In the genomic region with DNA sequence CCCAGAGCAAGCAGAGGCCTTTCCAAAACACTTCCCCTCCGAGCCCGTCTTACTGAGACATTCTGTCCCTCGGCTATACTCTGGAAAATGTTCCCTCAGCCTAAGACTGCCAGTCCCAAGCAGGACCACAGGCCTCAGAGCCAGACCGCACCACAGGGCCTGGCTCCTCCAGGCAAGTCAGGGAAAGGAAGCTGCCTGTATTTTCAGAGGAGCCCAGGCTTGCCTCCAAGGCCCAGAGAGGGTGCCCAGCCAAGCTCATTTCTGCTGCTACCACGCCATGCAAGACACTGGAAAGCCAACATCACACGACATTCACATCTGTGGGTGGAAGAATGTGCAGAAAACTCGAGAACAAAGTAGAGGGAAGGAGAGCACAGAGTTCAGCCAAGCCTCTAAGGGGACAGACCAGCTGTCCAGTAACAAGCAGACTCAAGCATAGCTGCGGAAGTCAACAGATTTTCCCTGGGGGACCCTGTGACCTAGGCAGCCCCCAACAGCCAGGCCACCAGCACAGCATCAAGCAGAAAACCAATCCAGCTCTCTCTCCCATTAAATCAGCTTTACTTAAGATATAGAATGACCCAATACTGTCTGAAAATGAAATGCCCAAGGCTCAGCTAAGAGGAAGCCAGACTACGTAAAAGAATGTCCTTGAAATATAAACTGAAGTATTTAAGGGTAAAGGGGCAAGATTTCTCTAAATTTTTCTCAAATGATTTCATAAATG, we compare ENCODE assay signal across 11 cellular contexts.
A peak's percentile ranks its signal among the peaks of the same experiment; 100 is the strongest.
DNase-seq lines count a peak whose midpoint lies in the region; TF ChIP-seq lines count a peak whose summit lies in the region.
"Had no signal": no experiment of that assay in that cellular context is flagged by ENCODE, and none has a peak within 500 bp of the region (broad histone marks: within the 10 kb centered on the region; RNA-seq: fewer than 3 reads in every experiment).

No MANE protein-coding gene starts in this region.

- no peak overlapping the region for H3K9ac ChIP-seq in mesendoderm (ENCODE audit: low read length)
- H3K9ac ChIP-seq in H9 (ENCODE audit: extremely low read depth, insufficient read length, low read length): no peak overlapping the region

- H2BK15ac ChIP-seq in mesendoderm (replicated peaks; ENCODE audit: low read depth) (no peak overlapping the region), H9 (ENCODE audit: low read depth, low read length) (no peak overlapping the region)

- no peak for TF ChIP-seq CTCF in esophagus muscularis mucosa (IDR thresholded peaks at IDR 0.05)
- TF ChIP-seq CTCF in stomach (IDR thresholded peaks at IDR 0.05): no peak
- TF ChIP-seq CTCF in H9 (conservative IDR thresholded peaks at IDR 0.05): no peak

- no peak for TF ChIP-seq POLR2A in esophagus muscularis mucosa (IDR thresholded peaks at IDR 0.05; ENCODE audit: low read depth)
- no peak for TF ChIP-seq POLR2A in stomach (IDR thresholded peaks at IDR 0.05)

- H4K5ac ChIP-seq in mesendoderm (ENCODE audit: low read length) (no peak overlapping the region), H9 (ENCODE audit: insufficient read length, low read depth, low read length) (no peak overlapping the region)

- H3K27me3 Mint-ChIP-seq in H9 (ENCODE audit: low read depth): peaks cover 28% of the 10 kb centered on the region

- no peaks in the 10 kb centered on the region for H3K79me1 ChIP-seq in mesendoderm (ENCODE audit: low read length)
- no peaks in the 10 kb centered on the region for H3K79me1 ChIP-seq in H9 (ENCODE audit: insufficient read depth, low read depth, low read length, poor library complexity, severe bottlenecking)

- H3K27ac ChIP-seq in esophagus muscularis mucosa (replicated peaks in 1 of 4) (peak overlapping the region; percentile 81 to 90 (median 85)), mesendoderm (ENCODE audit: low read depth, low read length) (no peak overlapping the region), stomach (peak overlapping the region; percentile 2 to 87 (median 80)), H9 (ENCODE audit: insufficient read length, low read depth, low read length) (no peak overlapping the region)
- H3K27ac ChIP-seq: SJCRH30 had no signal

- no peaks in the 10 kb centered on the region for H3K79me2 ChIP-seq in mesendoderm (ENCODE audit: control insufficient read depth, insufficient read depth, low read length)
- no peaks in the 10 kb centered on the region for H3K79me2 ChIP-seq in H9 (ENCODE audit: insufficient read depth, low read length)

- DNase-seq in H7 (peak; percentile 28), esophagus muscularis mucosa (ENCODE audit: extremely low spot score) (no peak), mesendoderm (no peak), stomach (no peak), SKM-1 (lab: John Stamatoyannopoulos, UW; ENCODE audit: unreplicated experiment) (no peak), activated T-cell treated with anti-CD3 and anti-CD28 coated beads for 4 hours (no peak), H9 (no peak)
- no peak for DNase-seq in activated effector memory CD4-positive, alpha-beta T cell treated with Interleukin-2 at 50 U/mL for 16 hours
- DNase-seq: CD8-positive, alpha-beta T cell; NCI-H226; SJCRH30 had no signal

- H2AFZ ChIP-seq in H9 (ENCODE audit: low read length): no peak overlapping the region

- H3K23me2 ChIP-seq in H9 (ENCODE audit: insufficient read length, low read depth, low read length, poor library complexity, severe bottlenecking): no peaks in the 10 kb centered on the region

- peaks cover 4 to 21% (median 8%) of the 10 kb centered on the region in 3 experiments; a peak in 6 of 7 replicates for H3K36me3 Mint-ChIP-seq in H9 (ENCODE audit: insufficient read depth in 1 of 3, low read depth in 3 of 3)

- peaks cover 8 to 9% of the 10 kb centered on the region in 2 experiments; a peak in 4 of 5 replicates for H3K9me3 Mint-ChIP-seq in H9
- H3K9me3 Mint-ChIP-seq: CD8-positive, alpha-beta T cell had no signal

- H3K4me3 ChIP-seq in H7 (ENCODE audit: insufficient read depth, low read depth, low read length) (no peak overlapping the region), esophagus muscularis mucosa (peak overlapping the region in 2 of 4 donors; percentile 52 to 68), mesendoderm (ENCODE audit: low read length) (no peak overlapping the region), stomach (no peak overlapping the region)
- H3K4me3 ChIP-seq: SJCRH30 had no signal

- H3K27ac Mint-ChIP-seq in H9: peak overlapping the region in 1 of 3 experiments; percentile 7; a peak in 2 of 7 replicates
- H3K27ac Mint-ChIP-seq: CD8-positive, alpha-beta T cell had no signal

- no peak overlapping the region for H2BK12ac ChIP-seq in H9 (ENCODE audit: insufficient read length, low read depth, low read length)

- TF ChIP-seq EP300 in esophagus muscularis mucosa (IDR thresholded peaks at IDR 0.05) (no peak), stomach (IDR thresholded peaks at IDR 0.05) (no peak)

- no peak overlapping the region for H4K8ac ChIP-seq in mesendoderm (ENCODE audit: low read depth, low read length)
- no peak overlapping the region for H4K8ac ChIP-seq in H9 (replicated peaks; ENCODE audit: insufficient read length, low read depth, low read length)

- no peak overlapping the region for H4K91ac ChIP-seq in H9 (ENCODE audit: insufficient read length, low read depth, low read length)

- peaks cover 53 to 58% of the 10 kb centered on the region in 2 experiments for H3K4me1 Mint-ChIP-seq in H9

- H3K56ac ChIP-seq in mesendoderm (ENCODE audit: low read length): peak overlapping the region; percentile 5
- H3K56ac ChIP-seq in H9 (ENCODE audit: insufficient read length, low read depth, low read length): no peak overlapping the region

- H3K4me2 ChIP-seq in mesendoderm (ENCODE audit: low read length): no peak overlapping the region
- no peak overlapping the region for H3K4me2 ChIP-seq in H9 (ENCODE audit: insufficient read depth, insufficient read length, low read length)

- WGBS in esophagus muscularis mucosa: 55% methylated on average over 9 of the region's 9 CpGs
- WGBS in mesendoderm (ENCODE audit: extremely low coverage, insufficient coverage, low lambda C conversion rate): no CpG with 5 or more reads among the region's 9 CpGs
- 62 to 84% (median 76%) methylated on average over 9 of the region's 9 CpGs for WGBS in stomach, 5 donors
- WGBS in H9 (ENCODE audit: extremely low coverage, insufficient read length, low lambda C conversion rate): no CpG with 5 or more reads among the region's 9 CpGs

- H2BK5ac ChIP-seq in mesendoderm (ENCODE audit: low read length) (no peak overlapping the region), H9 (ENCODE audit: insufficient read length, low read length) (no peak overlapping the region)

- H3K4me1 ChIP-seq in esophagus muscularis mucosa (peaks cover 37 to 69% (median 60%) of the 10 kb centered on the region in 4 donors), mesendoderm (ENCODE audit: control insufficient read depth, low read depth, low read length) (peaks cover 2% of the 10 kb centered on the region), stomach (peaks cover 21 to 59% (median 32%) of the 10 kb centered on the region in 4 donors), H9 (ENCODE audit: insufficient read depth, low read length) (peaks cover 4% of the 10 kb centered on the region; the same call in 1 of the 2 replicates)

- H3K23ac ChIP-seq in mesendoderm (ENCODE audit: low read length) (no peak overlapping the region), H9 (ENCODE audit: insufficient read length, low read depth, low read length) (no peak overlapping the region)

- intact Hi-C loops in esophagus muscularis mucosa (cut with DNase I): loop anchor here (10.0 kb wide), 1 partner anchor 78 kb away; no protein-coding TSS in a partner anchor
- intact Hi-C loops in stomach (cut with DNase I; ENCODE audit: low total_unique reads): no loop called here

- H2BK120ac ChIP-seq in mesendoderm (ENCODE audit: low read depth, low read length) (no peak overlapping the region), H9 (ENCODE audit: low read depth, low read length, poor library complexity, severe bottlenecking) (no peak overlapping the region)

- no peak overlapping the region for H3K18ac ChIP-seq in mesendoderm (ENCODE audit: low read length)
- no peak overlapping the region for H3K18ac ChIP-seq in H9 (ENCODE audit: insufficient read length, low read depth, low read length)

- H3K36me3 ChIP-seq in H7 (replicated peaks; ENCODE audit: control insufficient read depth, insufficient read depth, low read length) (no peaks in the 10 kb centered on the region), esophagus muscularis mucosa (no peaks in the 10 kb centered on the region), mesendoderm (ENCODE audit: control insufficient read depth, insufficient read depth, low read length) (no peaks in the 10 kb centered on the region), stomach (no peaks in the 10 kb centered on the region)
- H3K36me3 ChIP-seq: SJCRH30 had no signal

- H3K9me3 ChIP-seq in esophagus muscularis mucosa (no peaks in the 10 kb centered on the region), stomach (no peaks in the 10 kb centered on the region), H9 (ENCODE audit: control insufficient read depth, low read depth, low read length) (no peaks in the 10 kb centered on the region)
- H3K9me3 ChIP-seq: SJCRH30 had no signal

- no peak overlapping the region for H3T11ph ChIP-seq in H9 (ENCODE audit: low read length)

- H3K27me3 ChIP-seq in H7 (ENCODE audit: control insufficient read depth, insufficient read depth, low read length): peaks cover 8% of the 10 kb centered on the region
- H3K27me3 ChIP-seq in esophagus muscularis mucosa: no peaks in the 10 kb centered on the region
- H3K27me3 ChIP-seq in mesendoderm (ENCODE audit: insufficient read depth, low read length, poor library complexity): no peaks in the 10 kb centered on the region
- H3K27me3 ChIP-seq in stomach: no peaks in the 10 kb centered on the region
- H3K27me3 ChIP-seq in H9 (ENCODE audit: insufficient read depth, low read length): no peaks in the 10 kb centered on the region; the same call in 1 of the 2 replicates
- H3K27me3 ChIP-seq: SJCRH30 had no signal

- H4K20me1 ChIP-seq in H9 (ENCODE audit: control insufficient read depth, insufficient read depth, insufficient read length): no peaks in the 10 kb centered on the region

- H2AK5ac ChIP-seq in mesendoderm (ENCODE audit: low read length): no peak overlapping the region
- no peak overlapping the region for H2AK5ac ChIP-seq in H9 (ENCODE audit: insufficient read length, low read length)

- H2BK20ac ChIP-seq in H9 (ENCODE audit: low read depth, low read length, poor library complexity, severe bottlenecking): no peak overlapping the region

- no peak overlapping the region for H3K4ac ChIP-seq in mesendoderm (ENCODE audit: low read depth, low read length)
- no peak overlapping the region for H3K4ac ChIP-seq in H9 (ENCODE audit: low read depth, low read length)

- H3K14ac ChIP-seq in H9 (ENCODE audit: insufficient read depth, low read length): no peak overlapping the region

- no peak overlapping the region for H3K4me3 Mint-ChIP-seq in H9
- H3K4me3 Mint-ChIP-seq: CD8-positive, alpha-beta T cell had no signal

Comparison
In these comparisons a context has a peak if more than half of its experiments do, and no peak if none do; other contexts are left out.
1. H3K27ac ChIP-seq: peak in esophagus muscularis mucosa (4 of 4) and stomach (5 of 5); none in mesendoderm (single experiment) and H9 (single experiment).